ENCODE assay signal across 29 cellular contexts in genomic region chr12:23834076-23834475, GRCh38.
"Had no signal": no experiment of that assay in that cellular context is flagged by ENCODE, and none has a peak within 500 bp of the region (broad histone marks: within the 10 kb centered on the region; RNA-seq: fewer than 3 reads in every experiment).

No MANE protein-coding gene starts in this region.

- H3K4me3 ChIP-seq: esophagus squamous epithelium, pancreas, spleen, suprapubic skin, tibial artery, upper lobe of right lung had no signal

- H3K9me3 ChIP-seq: esophagus squamous epithelium, pancreas, spleen, suprapubic skin, tibial artery, upper lobe of right lung had no signal

- H3K4me1 ChIP-seq: esophagus squamous epithelium, pancreas, spleen, suprapubic skin, tibial artery, upper lobe of right lung had no signal

- H3K4me1 Mint-ChIP-seq: activated T-helper 17 cell treated with anti-CD3 and anti-CD28 coated beads, Interleukin-2, amount 50 U/mL, for 72 hours; immature natural killer cell; naive thymus-derived CD4-positive, alpha-beta T cell had no signal

- H3K27me3 Mint-ChIP-seq: activated B cell treated with CpG ODN at 0.5 μM for 24 hours; activated CD8-positive, alpha-beta T cell treated with anti-CD3 and anti-CD28 coated beads for 36 hours; activated T-helper 17 cell treated with anti-CD3 and anti-CD28 coated beads, Interleukin-2, amount 50 U/mL, for 72 hours; brain; naive thymus-derived CD4-positive, alpha-beta T cell had no signal

- H3K36me3 ChIP-seq: esophagus squamous epithelium, pancreas, spleen, suprapubic skin, tibial artery, upper lobe of right lung had no signal

- H3K4me3 Mint-ChIP-seq: activated B cell treated with CpG ODN at 0.5 μM for 24 hours; activated CD8-positive, alpha-beta T cell treated with anti-CD3 and anti-CD28 coated beads for 36 hours; activated T-cell treated with anti-CD3 and anti-CD28 coated beads, Interleukin-2, amount 50 U/mL, for 4 hours; activated T-helper 17 cell treated with anti-CD3 and anti-CD28 coated beads, Interleukin-2, amount 50 U/mL, for 72 hours; brain; immature natural killer cell; naive thymus-derived CD4-positive, alpha-beta T cell; T-helper 2 cell treated with Interferon-gamma antibody and Interleukin-4, amounts not matched to agents 5 μg/mL and 100 μg/mL, for 36 hours had no signal

- H3K27ac Mint-ChIP-seq: activated B cell treated with CpG ODN at 0.5 μM for 24 hours; activated CD8-positive, alpha-beta T cell treated with anti-CD3 and anti-CD28 coated beads for 36 hours; activated T-helper 17 cell treated with anti-CD3 and anti-CD28 coated beads, Interleukin-2, amount 50 U/mL, for 72 hours; naive thymus-derived CD4-positive, alpha-beta T cell; T-helper 2 cell treated with Interferon-gamma antibody and Interleukin-4, amounts not matched to agents 5 μg/mL and 100 μg/mL, for 36 hours had no signal

- ATAC-seq: activated CD8-positive, alpha-beta T cell treated with anti-CD3 and anti-CD28 coated beads for 36 hours; activated T-cell treated with anti-CD3 and anti-CD28 coated beads, Interleukin-2, amount 50 U/mL, for 4 hours; activated T-helper 17 cell treated with anti-CD3 and anti-CD28 coated beads, Interleukin-2, amount 50 U/mL, for 72 hours; left colon; naive thymus-derived CD4-positive, alpha-beta T cell; pancreas; right cardiac atrium; upper lobe of right lung had no signal

- DNase-seq: activated B cell treated with CpG ODN at 0.5 μM for 24 hours; activated CD4-positive, alpha-beta T cell treated with anti-CD3 and anti-CD28 coated beads, Interleukin-2, amount 50 U/mL, for 1 hour; activated CD8-positive, alpha-beta T cell treated with anti-CD3 and anti-CD28 coated beads for 36 hours; activated gamma-delta T cell treated with Interleukin-2 at 50 U/mL for 16 hours; activated naive CD4-positive, alpha-beta T cell treated with anti-CD3 and anti-CD28 coated beads, Interleukin-2, amount 50 U/mL, for 16 hours; activated T-cell treated with anti-CD3 and anti-CD28 coated beads, Interleukin-2, amount 50 U/mL, for 4 hours; amniotic stem cell; central memory CD4-positive, alpha-beta T cell; esophagus squamous epithelium; head of caudate nucleus; hypothalamus; immature natural killer cell; kidney; left colon; midbrain; naive thymus-derived CD4-positive, alpha-beta T cell; nucleus accumbens; pancreas; right cardiac atrium; spleen; stimulated activated naive CD4-positive, alpha-beta T cell; T-helper 1 cell; tibial artery; upper lobe of right lung had no signal

- FAIRE-seq: kidney, pancreas had no signal

- H3K27me3 ChIP-seq: esophagus squamous epithelium, pancreas, spleen, suprapubic skin, tibial artery, upper lobe of right lung had no signal

- H3K9me3 Mint-ChIP-seq: activated B cell treated with CpG ODN at 0.5 μM for 24 hours; activated CD8-positive, alpha-beta T cell treated with anti-CD3 and anti-CD28 coated beads for 36 hours; activated T-helper 17 cell treated with anti-CD3 and anti-CD28 coated beads, Interleukin-2, amount 50 U/mL, for 72 hours; T-helper 2 cell treated with Interferon-gamma antibody and Interleukin-4, amounts not matched to agents 5 μg/mL and 100 μg/mL, for 36 hours had no signal

- H3K36me3 Mint-ChIP-seq: immature natural killer cell; naive thymus-derived CD4-positive, alpha-beta T cell had no signal

- H3K27ac ChIP-seq: epithelial cell of prostate, esophagus squamous epithelium, pancreas, spleen, suprapubic skin, tibial artery, upper lobe of right lung had no signal
